In genomic region chr20:43973231-43973630, GRCh38 we compare ENCODE assay signal across 17 cellular contexts. TPM values are rescaled to one million over a fixed set of nuclear protein-coding genes. Genes with fewer than 3 reads are reported as not detected.
DNase-seq lines count a peak whose midpoint lies in the region; ATAC-seq and TF ChIP-seq lines count a peak whose summit lies in the region.
"Had no signal": no experiment of that assay in that cellular context is flagged by ENCODE, and none has a peak within 500 bp of the region (broad histone marks: within the 10 kb centered on the region; RNA-seq: fewer than 3 reads in every experiment).

No MANE protein-coding gene starts in this region.

- H3K27ac Mint-ChIP-seq in mesothelial cell of epicardium: no peak overlapping the region
- H3K27ac Mint-ChIP-seq: CD4-positive, alpha-beta memory T cell had no signal

- H3K36me3 ChIP-seq in RWPE2 (ENCODE audit: low read depth) (0 out of 2 replicates have a peak, but pooled peaks cover 10% of the 10 kb centered on the region), mesenchymal stem cell (ENCODE audit: control insufficient read depth in 1 of 2, insufficient read depth in 2 of 2, low read depth in 1 of 2, low read length in 2 of 2) (no peaks in the 10 kb centered on the region), thymus (ENCODE audit: control insufficient read depth, insufficient read depth) (peaks cover 9% of the 10 kb centered on the region)
- H3K36me3 ChIP-seq: BLaER1 had no signal

- TF ChIP-seq CTCF in RWPE2 (IDR thresholded peaks at IDR 0.05; ENCODE audit: poor library complexity, severe bottlenecking) (no peak), mesothelial cell of epicardium (IDR thresholded peaks at IDR 0.05; ENCODE audit: unreplicated experiment) (no peak)

- H3K27me3 Mint-ChIP-seq in mesothelial cell of epicardium (ENCODE audit: low read depth): peaks cover 25% of the 10 kb centered on the region

- H2BK120ac ChIP-seq in mesenchymal stem cell (ENCODE audit: low read depth, low read length): no peak overlapping the region

- no peak overlapping the region for H3K4me3 Mint-ChIP-seq in mesothelial cell of epicardium
- H3K4me3 Mint-ChIP-seq: CD4-positive, alpha-beta memory T cell; H9 had no signal

- H3K27me3 ChIP-seq in RWPE2 (ENCODE audit: insufficient read depth, poor library complexity, severe bottlenecking) (no peaks in the 10 kb centered on the region), mesenchymal stem cell (ENCODE audit: control insufficient read depth in 1 of 2, insufficient read depth in 1 of 2, low read length in 2 of 2) (peaks cover 0 to 42% of the 10 kb centered on the region in 2 experiments), thymus (ENCODE audit: control insufficient read depth, insufficient read depth) (no peaks in the 10 kb centered on the region)
- H3K27me3 ChIP-seq: BLaER1 had no signal

- H3K9ac ChIP-seq in mesenchymal stem cell (ENCODE audit: low read length): no peak overlapping the region
- H3K9ac ChIP-seq: BLaER1 had no signal

- H3K14ac ChIP-seq in mesenchymal stem cell (ENCODE audit: low read length in 2 of 2): no peak overlapping the region

- no peak overlapping the region for H2AK5ac ChIP-seq in mesenchymal stem cell (ENCODE audit: low read length, severe bottlenecking)

- no peak overlapping the region for H3K4me2 ChIP-seq in mesenchymal stem cell (ENCODE audit: low read length, poor library complexity, severe bottlenecking)
- H3K4me2 ChIP-seq: BLaER1 had no signal

- no peak overlapping the region for H2AFZ ChIP-seq in mesenchymal stem cell (ENCODE audit: low read depth, low read length)

- H2BK5ac ChIP-seq in mesenchymal stem cell (ENCODE audit: low read depth, low read length, poor library complexity, severe bottlenecking): no peak overlapping the region

- H3K23ac ChIP-seq in mesenchymal stem cell (ENCODE audit: low read length in 2 of 2): no peak overlapping the region

- no peak overlapping the region for H3K4ac ChIP-seq in mesenchymal stem cell (ENCODE audit: low read depth in 1 of 2, low read length in 2 of 2)

- H3K27ac ChIP-seq in RWPE2 (ENCODE audit: poor library complexity, severe bottlenecking) (no peak overlapping the region), mesenchymal stem cell (ENCODE audit: low read length, poor library complexity, severe bottlenecking) (no peak overlapping the region), thymus (ENCODE audit: low read depth) (peak overlapping the region; percentile 31)
- H3K27ac ChIP-seq: BLaER1, HL-60 had no signal

- no peaks in the 10 kb centered on the region for H3K9me3 ChIP-seq in RWPE2 (ENCODE audit: severe bottlenecking)
- H3K9me3 ChIP-seq in mesenchymal stem cell (ENCODE audit: control insufficient read depth, low read length): no peaks in the 10 kb centered on the region
- no peaks in the 10 kb centered on the region for H3K9me3 ChIP-seq in thymus (ENCODE audit: control insufficient read depth)
- H3K9me3 ChIP-seq: BLaER1 had no signal

- H3K4me1 ChIP-seq in RWPE2 (ENCODE audit: insufficient read depth, poor library complexity, severe bottlenecking): peaks cover 27% of the 10 kb centered on the region
- no peaks in the 10 kb centered on the region for H3K4me1 ChIP-seq in mesenchymal stem cell (ENCODE audit: control insufficient read depth, insufficient read depth, low read depth, low read length)
- H3K4me1 ChIP-seq in thymus (ENCODE audit: control insufficient read depth, insufficient read depth, low read length): peaks cover 20% of the 10 kb centered on the region

- no peaks in the 10 kb centered on the region for H3K9me3 Mint-ChIP-seq in mesothelial cell of epicardium
- H3K9me3 Mint-ChIP-seq: CD4-positive, alpha-beta memory T cell; H9 had no signal

- no peaks in the 10 kb centered on the region for H3K4me1 Mint-ChIP-seq in mesothelial cell of epicardium
- H3K4me1 Mint-ChIP-seq: H9 had no signal

- no peaks in the 10 kb centered on the region for H3K79me1 ChIP-seq in mesenchymal stem cell (replicated peaks; ENCODE audit: low read length, poor library complexity, severe bottlenecking)

- H4K91ac ChIP-seq in mesenchymal stem cell (ENCODE audit: low read length): no peak overlapping the region

- H3K4me3 ChIP-seq in RWPE2 (ENCODE audit: severe bottlenecking) (no peak overlapping the region), mesenchymal stem cell (ENCODE audit: insufficient read depth in 1 of 2, low read depth in 1 of 2, low read length in 2 of 2) (no peak overlapping the region), thymus (ENCODE audit: low read length) (no peak overlapping the region)
- H3K4me3 ChIP-seq: BLaER1, GM12878 had no signal

- H2BK15ac ChIP-seq in mesenchymal stem cell (ENCODE audit: low read depth, poor library complexity, severe bottlenecking): no peak overlapping the region

- H3K18ac ChIP-seq in mesenchymal stem cell (ENCODE audit: low read depth in 1 of 2, low read length in 2 of 2): no peak overlapping the region

- no peak overlapping the region for H2BK12ac ChIP-seq in mesenchymal stem cell (ENCODE audit: low read length in 2 of 2)

- peak overlapping the region; percentile 28 for H4K8ac ChIP-seq in mesenchymal stem cell (ENCODE audit: low read length)

- H3K36me3 Mint-ChIP-seq in mesothelial cell of epicardium: no peaks in the 10 kb centered on the region
- H3K36me3 Mint-ChIP-seq: CD14-positive monocyte; CD4-positive, alpha-beta memory T cell had no signal

- DNase-seq in activated effector memory CD4-positive, alpha-beta T cell treated with anti-CD3 and anti-CD28 coated beads, Interleukin-2, amount 50 U/mL, for 16 hours: peak; percentile 47
- no peak for DNase-seq in activated effector memory CD4-positive, alpha-beta T cell treated with Interleukin-2 at 50 U/mL for 16 hours
- peak; percentile 70 for DNase-seq in RWPE2 (ENCODE audit: low spot score)
- no peak for DNase-seq in mesenchymal stem cell
- no peak for DNase-seq in T1000 (lab: John Stamatoyannopoulos, UW)
- DNase-seq in mesothelial cell of epicardium (ENCODE audit: low spot score in 2 of 2, unreplicated experiment in 2 of 2): no peak
- DNase-seq in NCI-H82 treated with DMSO at 0.1 percent for 48 hours (lab: John Stamatoyannopoulos, UW; ENCODE audit: unreplicated experiment): no peak
- DNase-seq: 8988T; Calu3; CD4-positive, alpha-beta memory T cell; DMS79 treated with DMSO at 0.1 percent for 48 hours; H9 had no signal

- ATAC-seq in RWPE2 (ENCODE audit: low read depth): no peak
- ATAC-seq: GM12878 had no signal

- 93% methylated on average over 5 of the region's 6 CpGs for WGBS in mesenchymal stem cell
- 88% methylated on average over 6 of the region's 6 CpGs for WGBS in thymus

RNA-seq across cellular contexts. Expression of gene TOX2, which starts 58.6 kb away (rescaled TPM):
- polyA plus RNA-seq in mesenchymal stem cell (2013, experiment 1 of 2): 170 TPM
- polyA plus RNA-seq in mesenchymal stem cell (2013, experiment 2 of 2): 164 TPM
- 75.8 TPM for polyA plus RNA-seq in thymus
- total RNA-seq in mesothelial cell of epicardium: 0.64 to 0.94 TPM (median 0.70 TPM) in 3 replicates
- total RNA-seq: Calu3 had no signal

Comparison
In these comparisons a context has a peak if more than half of its experiments do, and no peak if none do; other contexts are left out.
1. DNase-seq: peak in activated effector memory CD4-positive, alpha-beta T cell treated with anti-CD3 and anti-CD28 coated beads, Interleukin-2, amount 50 U/mL, for 16 hours (single experiment) and RWPE2 (single experiment); none in activated effector memory CD4-positive, alpha-beta T cell treated with Interleukin-2 at 50 U/mL for 16 hours (single experiment), mesenchymal stem cell (single experiment), T1000 (single experiment), mesothelial cell of epicardium (0 of 2) and NCI-H82 treated with DMSO at 0.1 percent for 48 hours (single experiment).